Comparison of ENCODE assay signal across 11 cellular contexts in the genomic region with DNA sequence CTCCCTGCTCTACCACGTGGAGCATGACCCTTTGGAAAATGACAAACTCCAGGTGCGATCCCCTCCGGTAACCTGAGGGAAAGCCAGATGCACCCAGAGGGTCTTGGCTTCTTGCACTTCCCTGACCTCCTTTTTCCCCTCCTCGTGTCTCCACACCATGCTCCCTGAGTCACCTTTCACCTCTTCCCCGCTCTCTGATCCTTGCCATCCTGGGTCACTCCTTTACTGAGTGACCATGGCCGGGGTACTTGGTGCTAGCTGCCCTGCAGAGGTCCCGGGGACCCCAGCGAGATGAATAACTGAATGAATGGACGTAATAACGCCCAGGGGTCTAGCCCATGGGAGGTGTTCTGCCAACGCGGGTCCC. TPM values are rescaled to one million over a fixed set of nuclear protein-coding genes. Genes with fewer than 3 reads are reported as not detected.
DNase-seq lines count a peak whose midpoint lies in the region; ATAC-seq, FAIRE-seq and TF ChIP-seq lines count a peak whose summit lies in the region.
"Had no signal": no experiment of that assay in that cellular context is flagged by ENCODE, and none has a peak within 500 bp of the region (broad histone marks: within the 10 kb centered on the region; RNA-seq: fewer than 3 reads in every experiment).

No MANE protein-coding gene starts in this region.

- peaks cover 7% of the 10 kb centered on the region for H3K4me1 Mint-ChIP-seq in activated naive CD4-positive, alpha-beta T cell treated with anti-CD3 and anti-CD28 coated beads, Interleukin-2, amount 50 U/mL, for 24 hours
- H3K4me1 Mint-ChIP-seq in astrocyte (ENCODE audit: low read depth, unreplicated experiment), result no peaks in the 10 kb centered on the region
- H3K4me1 Mint-ChIP-seq in type B pancreatic cell (ENCODE audit: unreplicated experiment), result no peaks in the 10 kb centered on the region

- no peak for ATAC-seq in HG03342 (IDR thresholded peaks at IDR 0.05; ENCODE audit: unreplicated experiment)

- no peaks in the 10 kb centered on the region for H3K79me2 ChIP-seq in astrocyte (ENCODE audit: insufficient read depth, low read length)
- H3K79me2 ChIP-seq in mesendoderm (ENCODE audit: control insufficient read depth, insufficient read depth, low read length), result no peaks in the 10 kb centered on the region

- no peaks in the 10 kb centered on the region for H3K9me3 ChIP-seq in astrocyte (ENCODE audit: insufficient read depth, low read depth, low read length)

- H3K9me3 Mint-ChIP-seq in activated naive CD4-positive, alpha-beta T cell treated with anti-CD3 and anti-CD28 coated beads, Interleukin-2, amount 50 U/mL, for 24 hours, result no peaks in the 10 kb centered on the region
- H3K9me3 Mint-ChIP-seq in astrocyte (ENCODE audit: unreplicated experiment) (no peaks in the 10 kb centered on the region), type B pancreatic cell (no peaks in the 10 kb centered on the region)
- H3K9me3 Mint-ChIP-seq: CD4-positive, CD25-positive, alpha-beta regulatory T cell had no signal

- H3K56ac ChIP-seq in mesendoderm (ENCODE audit: low read length), result no peak overlapping the region

- WGBS in mesendoderm (ENCODE audit: extremely low coverage, insufficient coverage, low lambda C conversion rate), result no CpG with 5 or more reads among the region's 12 CpGs

- FAIRE-seq in astrocyte (lab: Jason Lieb, UNC), result no peak

- no peaks in the 10 kb centered on the region for H3K27me3 Mint-ChIP-seq in activated naive CD4-positive, alpha-beta T cell treated with anti-CD3 and anti-CD28 coated beads, Interleukin-2, amount 50 U/mL, for 24 hours
- H3K27me3 Mint-ChIP-seq in astrocyte (ENCODE audit: low read depth, unreplicated experiment) (peaks cover 39% of the 10 kb centered on the region), type B pancreatic cell (peaks cover 21% of the 10 kb centered on the region)

- no peak overlapping the region for H3K4ac ChIP-seq in mesendoderm (ENCODE audit: low read depth, low read length)

- TF ChIP-seq CTCF in astrocyte (IDR thresholded peaks at IDR 0.05; ENCODE audit: insufficient read depth, low read depth, low read length) (no peak), type B pancreatic cell (conservative IDR thresholded peaks at IDR 0.05) (no peak)

- H3K27ac Mint-ChIP-seq in activated naive CD4-positive, alpha-beta T cell treated with anti-CD3 and anti-CD28 coated beads, Interleukin-2, amount 50 U/mL, for 24 hours, result no peak overlapping the region
- peak overlapping the region; percentile 12 for H3K27ac Mint-ChIP-seq in astrocyte (ENCODE audit: unreplicated experiment)
- H3K27ac Mint-ChIP-seq in type B pancreatic cell, result no peak overlapping the region

- no peak overlapping the region for H2BK120ac ChIP-seq in mesendoderm (ENCODE audit: low read depth, low read length)

- H4K20me1 ChIP-seq in astrocyte (ENCODE audit: insufficient read depth, low read length), result no peaks in the 10 kb centered on the region

- H3K4me1 ChIP-seq in astrocyte (ENCODE audit: insufficient read depth, low read length) (no peaks in the 10 kb centered on the region), mesendoderm (ENCODE audit: control insufficient read depth, low read depth, low read length) (no peaks in the 10 kb centered on the region)

- no peak overlapping the region for H2BK5ac ChIP-seq in mesendoderm (ENCODE audit: low read length)

- H3K36me3 Mint-ChIP-seq in activated naive CD4-positive, alpha-beta T cell treated with anti-CD3 and anti-CD28 coated beads, Interleukin-2, amount 50 U/mL, for 24 hours, result no peaks in the 10 kb centered on the region
- no peaks in the 10 kb centered on the region for H3K36me3 Mint-ChIP-seq in astrocyte (ENCODE audit: low read depth, unreplicated experiment)
- H3K36me3 Mint-ChIP-seq in type B pancreatic cell, result no peaks in the 10 kb centered on the region
- H3K36me3 Mint-ChIP-seq: CD4-positive, CD25-positive, alpha-beta regulatory T cell had no signal

- H3K36me3 ChIP-seq in astrocyte (ENCODE audit: insufficient read depth, low read length) (no peaks in the 10 kb centered on the region), mesendoderm (ENCODE audit: control insufficient read depth, insufficient read depth, low read length) (no peaks in the 10 kb centered on the region)

- H3K4me2 ChIP-seq in astrocyte (ENCODE audit: low read length) (peak overlapping the region; percentile 77), mesendoderm (ENCODE audit: low read length) (peak overlapping the region; percentile 22)

- no peak for DNase-seq in activated naive CD4-positive, alpha-beta T cell treated with anti-CD3 and anti-CD28 coated beads, Interleukin-2, amount 50 U/mL, for 16 hours
- DNase-seq in astrocyte (ENCODE audit: low read depth) (no peak), mesendoderm (no peak), type B pancreatic cell (ENCODE audit: extremely low spot score, unreplicated experiment) (no peak), occipital lobe (lab: John Stamatoyannopoulos, UW) (no peak), HUDEP-2 (lab: John Stamatoyannopoulos, UW; ENCODE audit: unreplicated experiment in 76 of 76) (no peak)
- DNase-seq: NCI-H1417 treated with DMSO at 0.1 percent for 48 hours had no signal

- peak overlapping the region; percentile 56 for H2AFZ ChIP-seq in astrocyte (ENCODE audit: low read depth, low read length)

- H4K8ac ChIP-seq in mesendoderm (ENCODE audit: low read depth, low read length), result no peak overlapping the region

- H3K23ac ChIP-seq in mesendoderm (ENCODE audit: low read length), result no peak overlapping the region

- H3K4me3 Mint-ChIP-seq in activated naive CD4-positive, alpha-beta T cell treated with anti-CD3 and anti-CD28 coated beads, Interleukin-2, amount 50 U/mL, for 24 hours, result peak overlapping the region; percentile 77
- H3K4me3 Mint-ChIP-seq in astrocyte (ENCODE audit: unreplicated experiment) (peak overlapping the region; percentile 57), type B pancreatic cell (peak overlapping the region; percentile 49)

- no peak overlapping the region for H3K18ac ChIP-seq in mesendoderm (ENCODE audit: low read length)

- no peaks in the 10 kb centered on the region for H3K79me1 ChIP-seq in mesendoderm (ENCODE audit: low read length)

- H3K27ac ChIP-seq in astrocyte (ENCODE audit: low read depth, low read length) (no peak overlapping the region), mesendoderm (ENCODE audit: low read depth, low read length) (no peak overlapping the region)

- H3K4me3 ChIP-seq in astrocyte (ENCODE audit: insufficient read depth, low read depth, low read length) (peak overlapping the region; percentile 28), mesendoderm (ENCODE audit: low read length) (no peak overlapping the region)

- no peak overlapping the region for H2BK15ac ChIP-seq in mesendoderm (replicated peaks; ENCODE audit: low read depth)

- no peak overlapping the region for H2AK5ac ChIP-seq in mesendoderm (ENCODE audit: low read length)

- H3K27me3 ChIP-seq in astrocyte (ENCODE audit: insufficient read depth, low read length), result peaks cover 3% of the 10 kb centered on the region
- no peaks in the 10 kb centered on the region for H3K27me3 ChIP-seq in mesendoderm (ENCODE audit: insufficient read depth, low read length, poor library complexity)

- no peak overlapping the region for H3K9ac ChIP-seq in astrocyte (ENCODE audit: low read length)
- no peak overlapping the region for H3K9ac ChIP-seq in mesendoderm (ENCODE audit: low read length)

- no peak overlapping the region for H4K5ac ChIP-seq in mesendoderm (ENCODE audit: low read length)

RNA-seq across cellular contexts. Expression of gene ZFP92, which starts 0.4 kb away (rescaled TPM):
- total RNA-seq in astrocyte, result 0.26 and 0.27 TPM in 2 replicates
- 0.08 TPM for polyA plus RNA-seq in mesendoderm (2013, experiment 1 of 2)
- polyA plus RNA-seq in mesendoderm (2013, experiment 2 of 2), result 0.11 TPM
- 0.26 and 0.41 TPM in 2 replicates for total RNA-seq in type B pancreatic cell (ENCODE audit: low replicate concordance)
- 1.9 TPM for total RNA-seq in occipital lobe

RNA-seq across cellular contexts. Expression of gene PNMA6E, which starts 9.7 kb away (rescaled TPM):
- total RNA-seq in astrocyte, result not detected in 2 replicates
- not detected for polyA plus RNA-seq in mesendoderm (2013, experiment 1 of 2)
- not detected for polyA plus RNA-seq in mesendoderm (2013, experiment 2 of 2)
- total RNA-seq in type B pancreatic cell (ENCODE audit: low replicate concordance), result not detected in 2 replicates
- total RNA-seq in occipital lobe, result not detected
- total RNA-seq: CD4-positive, CD25-positive, alpha-beta regulatory T cell; T-helper 1 cell treated with Interleukin-12 subunit alpha and Interleukin-12 subunit beta and Interleukin-4 antibody, amounts not matched to agents 30 ng/mL and 1 ng/mL, for 36 hours had no signal
- polyA plus RNA-seq: CD4-positive, CD25-positive, alpha-beta regulatory T cell had no signal

RNA-seq across cellular contexts. Expression of gene TREX2, which starts 35.0 kb away (rescaled TPM):
- 0.36 TPM in 1 of 2 replicates, not detected in the other for total RNA-seq in astrocyte
- polyA plus RNA-seq in mesendoderm (2013, experiment 1 of 2), result 0.32 TPM
- polyA plus RNA-seq in mesendoderm (2013, experiment 2 of 2), result 0.35 TPM
- 0.72 and 1.3 TPM in 2 replicates for total RNA-seq in type B pancreatic cell (ENCODE audit: low replicate concordance)
- not detected for total RNA-seq in occipital lobe

RNA-seq across cellular contexts. Expression of gene HAUS7, which starts 59.5 kb away (rescaled TPM):
- total RNA-seq in astrocyte, result 12.1 and 14.7 TPM in 2 replicates
- 24.2 TPM for polyA plus RNA-seq in mesendoderm (2013, experiment 1 of 2)
- 23.9 TPM for polyA plus RNA-seq in mesendoderm (2013, experiment 2 of 2)
- 19.6 and 32.5 TPM in 2 replicates for total RNA-seq in type B pancreatic cell (ENCODE audit: low replicate concordance)
- total RNA-seq in occipital lobe, result 8.3 TPM
